In genomic region chr14:54942913-54943312, GRCh38 we compare ENCODE assay signal across 2 cellular contexts.
TF ChIP-seq lines count a peak whose summit lies in the region.

No MANE protein-coding gene starts in this region.

TF ChIP-seq in GM23338, 12 proteins besides CTCF, POLR2A, EP300 and RAD21 (continued from another document):
- TF ChIP-seq CREB1 (CRISPR knock-in tag; IDR thresholded peaks at IDR 0.05; ENCODE audit: low read depth) (no peak), NANOG (IDR thresholded peaks at IDR 0.05; ENCODE audit: borderline replicate concordance) (no peak), JUNB (IDR thresholded peaks at IDR 0.05; ENCODE audit: unreplicated experiment) (no peak), STAT1 (IDR thresholded peaks at IDR 0.05; ENCODE audit: unreplicated experiment) (no peak), ZNF462 (CRISPR knock-in tag; IDR thresholded peaks at IDR 0.05) (no peak), EZH2phosphoT487 (IDR thresholded peaks at IDR 0.05; ENCODE audit: unreplicated experiment) (no peak)

TF ChIP-seq in GM12878, 131 proteins besides CTCF, POLR2A, EP300 and RAD21 (continued from another document):
- TF ChIP-seq SPI1 (IDR thresholded peaks at IDR 0.05; ENCODE audit: borderline replicate concordance, insufficient read depth, low read depth, low read length) = peak; percentile 87
